10 cellular contexts compared by ENCODE assay signal in genomic region chr7:92723978-92724377, GRCh38.
DNase-seq lines count a peak whose midpoint lies in the region; ATAC-seq, FAIRE-seq and TF ChIP-seq lines count a peak whose summit lies in the region.
"Had no signal": no experiment of that assay in that cellular context is flagged by ENCODE, and none has a peak within 500 bp of the region (broad histone marks: within the 10 kb centered on the region; RNA-seq: fewer than 3 reads in every experiment).

No MANE protein-coding gene starts in this region.

- H3K9ac ChIP-seq in HepG2 (ENCODE audit: insufficient read depth, low read depth, low read length): no peak overlapping the region

- H3K27ac Mint-ChIP-seq in activated CD4-positive, alpha-beta memory T cell treated with anti-CD3 and anti-CD28 coated beads for 36 hours: peak overlapping the region; percentile 34
- H3K27ac Mint-ChIP-seq in activated CD4-positive, alpha-beta memory T cell treated with anti-CD3 and anti-CD28 coated beads, Interleukin-2, amount 10 ng/mL, durations not matched to agents 7 days and 5 days: no peak overlapping the region
- H3K27ac Mint-ChIP-seq in T-helper 2 cell treated with Interferon-gamma antibody and Interleukin-4, amounts not matched to agents 5 μg/mL and 100 μg/mL, for 36 hours: no peak overlapping the region

- no peak for TF ChIP-seq POLR2A in HepG2 (IDR thresholded peaks at IDR 0.05; ENCODE audit: insufficient read depth in 1 of 2, low read depth in 2 of 2, low read length in 2 of 2)

- H2AFZ ChIP-seq in HepG2 (ENCODE audit: low read length): no peak overlapping the region

- TF ChIP-seq CTCF in HepG2 (CRISPR knock-in tag; IDR thresholded peaks at IDR 0.05): no peak
- TF ChIP-seq CTCF in tibial artery (IDR thresholded peaks at IDR 0.05): no peak

- H3K4me3 ChIP-seq in HepG2 (replicated peaks in 1 of 3; ENCODE audit: insufficient read depth in 1 of 3, low read depth in 2 of 3, low read length in 3 of 3) (no peak overlapping the region), tibial artery (no peak overlapping the region)

- intact Hi-C loops in activated CD4-positive, alpha-beta memory T cell treated with anti-CD3 and anti-CD28 coated beads for 36 hours (cut with micrococcal nuclease): no loop called here
- intact Hi-C loops in HepG2 (cut with micrococcal nuclease; ENCODE audit: unreplicated experiment): no loop called here
- intact Hi-C loops in tibial artery (cut with DNase I; ENCODE audit: low total_unique reads): no loop called here

- H3K9me3 Mint-ChIP-seq in activated CD4-positive, alpha-beta memory T cell treated with anti-CD3 and anti-CD28 coated beads for 36 hours: no peaks in the 10 kb centered on the region
- H3K9me3 Mint-ChIP-seq in activated CD4-positive, alpha-beta memory T cell treated with anti-CD3 and anti-CD28 coated beads, Interleukin-2, amount 10 ng/mL, durations not matched to agents 7 days and 5 days: no peaks in the 10 kb centered on the region
- no peaks in the 10 kb centered on the region for H3K9me3 Mint-ChIP-seq in T-helper 2 cell treated with Interferon-gamma antibody and Interleukin-4, amounts not matched to agents 5 μg/mL and 100 μg/mL, for 36 hours

- H3K4me1 ChIP-seq in HepG2 (ENCODE audit: insufficient read depth, low read length): peaks cover 17% of the 10 kb centered on the region
- peaks cover 0 to 35% (median 12%) of the 10 kb centered on the region in 4 donors for H3K4me1 ChIP-seq in tibial artery

- peaks cover 54% of the 10 kb centered on the region for H3K4me1 Mint-ChIP-seq in activated CD4-positive, alpha-beta memory T cell treated with anti-CD3 and anti-CD28 coated beads for 36 hours (ENCODE audit: low read depth)
- H3K4me1 Mint-ChIP-seq in activated CD4-positive, alpha-beta memory T cell treated with anti-CD3 and anti-CD28 coated beads, Interleukin-2, amount 10 ng/mL, durations not matched to agents 7 days and 5 days: peaks cover 53% of the 10 kb centered on the region
- peaks cover 41% of the 10 kb centered on the region for H3K4me1 Mint-ChIP-seq in T-helper 2 cell treated with Interferon-gamma antibody and Interleukin-4, amounts not matched to agents 5 μg/mL and 100 μg/mL, for 36 hours (ENCODE audit: low read depth)

- H3K79me2 ChIP-seq in HepG2 (ENCODE audit: insufficient read depth, low read length): peaks cover 40% of the 10 kb centered on the region

- peaks cover 25 to 66% of the 10 kb centered on the region in 2 experiments for H3K36me3 ChIP-seq in HepG2 (replicated peaks in 1 of 2; ENCODE audit: control insufficient read depth in 1 of 2, insufficient read depth in 2 of 2, low read length in 2 of 2)
- H3K36me3 ChIP-seq in tibial artery: peaks cover 4 to 12% (median 12%) of the 10 kb centered on the region in 3 donors

- no peak overlapping the region for H3K27ac ChIP-seq in HepG2 (ENCODE audit: extremely low read length, insufficient read depth, low read length)
- peak overlapping the region; percentile 11 to 53 for H3K27ac ChIP-seq in tibial artery

- no TSS peak for BruUV-seq in HepG2 (replicated peaks; lab: Mats Ljungman, UMichigan)

- no peaks in the 10 kb centered on the region for H3K27me3 Mint-ChIP-seq in activated CD4-positive, alpha-beta memory T cell treated with anti-CD3 and anti-CD28 coated beads for 36 hours
- H3K27me3 Mint-ChIP-seq in activated CD4-positive, alpha-beta memory T cell treated with anti-CD3 and anti-CD28 coated beads, Interleukin-2, amount 10 ng/mL, durations not matched to agents 7 days and 5 days: no peaks in the 10 kb centered on the region
- H3K27me3 Mint-ChIP-seq in T-helper 2 cell treated with Interferon-gamma antibody and Interleukin-4, amounts not matched to agents 5 μg/mL and 100 μg/mL, for 36 hours (ENCODE audit: low read depth): no peaks in the 10 kb centered on the region

- ATAC-seq in HepG2: no peak

- POLR2A ChIA-PET in activated CD4-positive, alpha-beta memory T cell treated with anti-CD3 and anti-CD28 coated beads for 36 hours (lab: Charles Lee): no interaction called here
- POLR2A ChIA-PET in activated CD4-positive, alpha-beta memory T cell treated with anti-CD3 and anti-CD28 coated beads, Interleukin-2, amount 10 ng/mL, durations not matched to agents 7 days and 5 days (lab: Charles Lee): no interaction called here
- POLR2A ChIA-PET in HepG2 (lab: Yijun Ruan, JAX): no interaction called here

- CTCF ChIA-PET in activated CD4-positive, alpha-beta memory T cell treated with anti-CD3 and anti-CD28 coated beads for 36 hours (lab: Charles Lee): interaction anchor here (1.2 kb wide), 1 partner anchor 108 kb away, joined by 4 read pairs; no protein-coding TSS in a partner anchor
- CTCF ChIA-PET in activated CD4-positive, alpha-beta memory T cell treated with anti-CD3 and anti-CD28 coated beads, Interleukin-2, amount 10 ng/mL, durations not matched to agents 7 days and 5 days (lab: Charles Lee): interaction anchor here (1.7 kb wide), 1 partner anchor 109 kb away, joined by 4 read pairs; no protein-coding TSS in a partner anchor
- CTCF ChIA-PET in HepG2 (lab: Yijun Ruan, JAX; ENCODE audit: low intra/inter-chr PET ratio, low total read pairs): no interaction called here

- H4K20me1 ChIP-seq in HepG2 (ENCODE audit: insufficient read depth, low read length): no peaks in the 10 kb centered on the region; the same call in 1 of the 2 replicates

- no peak overlapping the region for H3K4me2 ChIP-seq in HepG2 (ENCODE audit: low read depth, low read length)

- in situ Hi-C loops in HepG2 (cut with HindIII; ENCODE audit: extremely low pct_ligation_motif_present, low pct_unique_long_range_greater_than_20kb): no loop called here

- 97% methylated on average over 5 of the region's 5 CpGs for WGBS in HepG2 (ENCODE audit: low lambda C conversion rate)

- DNase-seq in activated CD4-positive, alpha-beta memory T cell treated with anti-CD3 and anti-CD28 coated beads for 36 hours: no peak
- no peak for DNase-seq in activated CD4-positive, alpha-beta memory T cell treated with anti-CD3 and anti-CD28 coated beads, Interleukin-2, amount 10 ng/mL, durations not matched to agents 7 days and 5 days
- DNase-seq in dermis blood vessel endothelial cell (peak; percentile 75), HepG2 (ENCODE audit: low spot score) (no peak), tibial artery (peak in 1 of 2 donors; percentile 28), cortex of kidney (lab: John Stamatoyannopoulos, UW) (no peak), ureter (ENCODE audit: low spot score) (no peak)
- DNase-seq in T-helper 2 cell treated with Interferon-gamma antibody and Interleukin-4, amounts not matched to agents 5 μg/mL and 100 μg/mL, for 36 hours (ENCODE audit: low spot score): no peak
- DNase-seq: activated T-cell treated with anti-CD3 and anti-CD28 coated beads, Interleukin-2, amount 50 U/mL, for 48 hours; MM.1S had no signal

- FAIRE-seq in HepG2 (lab: Jason Lieb, UNC): no peak

- H3K9me3 ChIP-seq in HepG2 (ENCODE audit: low read length): no peaks in the 10 kb centered on the region
- H3K9me3 ChIP-seq in tibial artery: no peaks in the 10 kb centered on the region

- no peak overlapping the region for H3K4me3 Mint-ChIP-seq in activated CD4-positive, alpha-beta memory T cell treated with anti-CD3 and anti-CD28 coated beads for 36 hours
- no peak overlapping the region for H3K4me3 Mint-ChIP-seq in activated CD4-positive, alpha-beta memory T cell treated with anti-CD3 and anti-CD28 coated beads, Interleukin-2, amount 10 ng/mL, durations not matched to agents 7 days and 5 days
- no peak overlapping the region for H3K4me3 Mint-ChIP-seq in T-helper 2 cell treated with Interferon-gamma antibody and Interleukin-4, amounts not matched to agents 5 μg/mL and 100 μg/mL, for 36 hours

- H3K36me3 Mint-ChIP-seq in activated CD4-positive, alpha-beta memory T cell treated with anti-CD3 and anti-CD28 coated beads for 36 hours: peaks cover 53% of the 10 kb centered on the region
- peaks cover 59% of the 10 kb centered on the region for H3K36me3 Mint-ChIP-seq in activated CD4-positive, alpha-beta memory T cell treated with anti-CD3 and anti-CD28 coated beads, Interleukin-2, amount 10 ng/mL, durations not matched to agents 7 days and 5 days (ENCODE audit: low read depth)
- peaks cover 49% of the 10 kb centered on the region for H3K36me3 Mint-ChIP-seq in T-helper 2 cell treated with Interferon-gamma antibody and Interleukin-4, amounts not matched to agents 5 μg/mL and 100 μg/mL, for 36 hours (ENCODE audit: low read depth)

- no peak for TF ChIP-seq RAD21 in HepG2 (CRISPR knock-in tag; IDR thresholded peaks at IDR 0.05)

- H3K27me3 ChIP-seq in HepG2 (ENCODE audit: control insufficient read depth in 1 of 2, insufficient read depth in 2 of 2, low read length in 2 of 2) (no peaks in the 10 kb centered on the region), tibial artery (no peaks in the 10 kb centered on the region)

- TF ChIP-seq EP300 in HepG2 (IDR thresholded peaks at IDR 0.05; ENCODE audit: low read depth in 2 of 2, low read length in 2 of 2) (no peak), HepG2 (CRISPR knock-in tag; IDR thresholded peaks at IDR 0.05; ENCODE audit: borderline replicate concordance) (no peak)

TF ChIP-seq in HepG2, 621 proteins besides CTCF, POLR2A, EP300 and RAD21:
- no peak for TF ChIP-seq CSRNP1 (CRISPR knock-in tag; IDR thresholded peaks at IDR 0.05)
- TF ChIP-seq RBM22 (optimal IDR thresholded peaks at IDR 0.05; ENCODE audit: low read length): peak; percentile 61
